ENCODE assay signal across 15 cellular contexts in the genomic region with DNA sequence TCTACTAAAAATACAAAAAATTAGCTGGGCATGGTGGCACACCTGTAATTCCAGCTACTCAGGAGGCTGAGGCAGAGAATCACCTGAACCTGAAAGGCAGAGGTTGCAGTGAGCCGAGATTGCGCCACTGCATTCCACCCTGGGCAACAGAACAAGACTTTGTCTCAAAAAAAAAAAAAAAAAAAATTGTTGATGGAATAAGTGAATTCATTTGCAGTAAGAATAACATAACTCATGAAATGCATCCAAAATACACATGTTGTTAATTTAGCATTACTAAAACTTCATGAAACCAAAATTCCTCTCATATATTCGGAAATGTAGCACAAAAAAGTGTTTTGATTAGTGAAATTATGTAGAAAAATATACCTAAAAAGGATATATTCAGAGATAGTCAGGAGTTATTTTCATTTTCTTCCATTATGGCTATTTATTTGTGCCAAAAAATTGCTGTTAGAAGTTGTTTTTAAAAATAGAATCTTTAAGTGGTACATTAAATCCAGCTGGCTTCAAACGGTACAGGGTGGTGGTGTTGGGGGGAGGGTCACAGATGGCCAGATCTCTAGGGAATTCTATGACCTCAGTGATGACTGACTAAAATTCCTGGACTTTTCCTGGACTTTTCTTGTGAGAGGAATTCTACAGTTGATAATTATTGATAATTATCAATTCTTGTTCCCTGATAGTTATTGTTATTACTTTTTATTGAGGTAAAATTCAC.
DNase-seq lines count a peak whose midpoint lies in the region; ATAC-seq and TF ChIP-seq lines count a peak whose summit lies in the region.
"Had no signal": no experiment of that assay in that cellular context is flagged by ENCODE, and none has a peak within 500 bp of the region (broad histone marks: within the 10 kb centered on the region; RNA-seq: fewer than 3 reads in every experiment).

No MANE protein-coding gene starts in this region.

- peaks cover 10% of the 10 kb centered on the region for H3K9me3 ChIP-seq in HUES64 (ENCODE audit: insufficient read depth, low read depth, low read length)
- H3K9me3 ChIP-seq: esophagus squamous epithelium had no signal

- DNase-seq in AG10803 (ENCODE audit: low read depth) (peak; percentile 89), MCF 10A (ENCODE audit: unreplicated experiment) (peak; percentile 30), left lobe of liver (ENCODE audit: low spot score) (no peak)
- no peak for DNase-seq in activated CD4-positive, alpha-beta T cell treated with anti-CD3 and anti-CD28 coated beads for 48 hours
- no peak for DNase-seq in NK-92 treated with Interleukin-12 subunit alpha and Interleukin-12 subunit beta, amount 100 ng/mL, for 24 hours (lab: John Stamatoyannopoulos, UW)
- DNase-seq: AML-193, esophagus squamous epithelium, NCI-H187, NCI-H69, SHP77 had no signal

- TF ChIP-seq CTCF in AG10803 (conservative IDR thresholded peaks at IDR 0.05; ENCODE audit: low read length): no peak
- no peak for TF ChIP-seq CTCF in MCF 10A (IDR thresholded peaks at IDR 0.05; ENCODE audit: unreplicated experiment)

- no peak overlapping the region for H3K27ac Mint-ChIP-seq in MCF 10A (ENCODE audit: low read depth, unreplicated experiment)
- H3K27ac Mint-ChIP-seq: activated naive CD4-positive, alpha-beta T cell treated with anti-CD3 and anti-CD28 coated beads, Interleukin-2, amount 50 U/mL, for 24 hours had no signal

- H3K4me3 Mint-ChIP-seq in MCF 10A (ENCODE audit: unreplicated experiment): peak overlapping the region; percentile 10
- H3K4me3 Mint-ChIP-seq: activated naive CD4-positive, alpha-beta T cell treated with anti-CD3 and anti-CD28 coated beads, Interleukin-2, amount 50 U/mL, for 24 hours had no signal

- no peaks in the 10 kb centered on the region for H3K36me3 Mint-ChIP-seq in MCF 10A (ENCODE audit: insufficient read depth, unreplicated experiment)

- ATAC-seq in left lobe of liver (peak; percentile 28), HG03280 (IDR thresholded peaks at IDR 0.05; ENCODE audit: unreplicated experiment) (no peak), HG02938 (IDR thresholded peaks at IDR 0.05; ENCODE audit: unreplicated experiment) (no peak)

- intact Hi-C loops in MCF 10A (cut with micrococcal nuclease): no loop called here

- POLR2A ChIA-PET in MCF 10A (lab: Yijun Ruan, JAX): interaction anchor here (0.5 to 2.5 kb wide), 14 partner anchors 10 to 175 kb away, joined by 3 to 14 read pairs (median 4); a partner anchor contains a TSS

- no peaks in the 10 kb centered on the region for H3K27me3 ChIP-seq in HUES64 (ENCODE audit: insufficient read depth, low read length)
- H3K27me3 ChIP-seq: esophagus squamous epithelium had no signal

- no peak overlapping the region for H3K4me3 ChIP-seq in AG10803 (ENCODE audit: low read length)
- H3K4me3 ChIP-seq in HUES64 (ENCODE audit: low read length): no peak overlapping the region
- H3K4me3 ChIP-seq: esophagus squamous epithelium had no signal

- H3K36me3 ChIP-seq in HUES64 (ENCODE audit: insufficient read depth, low read length): no peaks in the 10 kb centered on the region
- H3K36me3 ChIP-seq: esophagus squamous epithelium had no signal

- WGBS in HUES64: 84% methylated on average over 3 of the region's 4 CpGs

- H3K9me3 Mint-ChIP-seq in MCF 10A (ENCODE audit: unreplicated experiment): no peaks in the 10 kb centered on the region

- H3K9ac ChIP-seq in HUES64 (ENCODE audit: low read depth, low read length): no peak overlapping the region
- H3K9ac ChIP-seq: parathyroid adenoma had no signal

- BruUV-seq in MCF 10A (replicated peaks; lab: Mats Ljungman, UMichigan): no TSS peak

- peak overlapping the region; percentile 81; the same call in 1 of the 2 replicates for H3K27ac ChIP-seq in HUES64 (ENCODE audit: low read depth, low read length)
- H3K27ac ChIP-seq: esophagus squamous epithelium, parathyroid adenoma had no signal

- peaks cover 17% of the 10 kb centered on the region for H3K4me1 Mint-ChIP-seq in MCF 10A (ENCODE audit: insufficient read depth, unreplicated experiment)
- H3K4me1 Mint-ChIP-seq: activated naive CD4-positive, alpha-beta T cell treated with anti-CD3 and anti-CD28 coated beads, Interleukin-2, amount 50 U/mL, for 24 hours had no signal

- CTCF ChIA-PET in MCF 10A (lab: Yijun Ruan, JAX): interaction anchor here (0.5 kb wide), 1 partner anchor 71 kb away, joined by 3 read pairs; no protein-coding TSS in a partner anchor

- peaks cover 27% of the 10 kb centered on the region for H3K4me1 ChIP-seq in HUES64 (ENCODE audit: insufficient read depth, low read length)
- H3K4me1 ChIP-seq: esophagus squamous epithelium had no signal

- no peaks in the 10 kb centered on the region for H3K27me3 Mint-ChIP-seq in MCF 10A (ENCODE audit: insufficient read depth, unreplicated experiment)
- H3K27me3 Mint-ChIP-seq: activated naive CD4-positive, alpha-beta T cell treated with anti-CD3 and anti-CD28 coated beads, Interleukin-2, amount 50 U/mL, for 24 hours had no signal

Comparison
In these comparisons a context has a peak if more than half of its experiments do, and no peak if none do; other contexts are left out.
1. DNase-seq: peak in AG10803 (single experiment) and MCF 10A (single experiment); none in left lobe of liver (single experiment), activated CD4-positive, alpha-beta T cell treated with anti-CD3 and anti-CD28 coated beads for 48 hours (single experiment) and NK-92 treated with Interleukin-12 subunit alpha and Interleukin-12 subunit beta, amount 100 ng/mL, for 24 hours (single experiment).